In genomic region chr9:112997236-112997941, GRCh38 we compare ENCODE assay signal across 12 cellular contexts. TPM values are rescaled to one million over a fixed set of nuclear protein-coding genes. Genes with fewer than 3 reads are reported as not detected.
DNase-seq lines count a peak whose midpoint lies in the region; ATAC-seq and TF ChIP-seq lines count a peak whose summit lies in the region.
"Had no signal": no experiment of that assay in that cellular context is flagged by ENCODE, and none has a peak within 500 bp of the region (broad histone marks: within the 10 kb centered on the region; RNA-seq: fewer than 3 reads in every experiment).

No MANE protein-coding gene starts in this region.

- in situ Hi-C loops in Caki2 (cut with HindIII; ENCODE audit: low pct_unique_long_range_greater_than_20kb, low sequenced_read_pairs), result no loop called here

- peaks cover 0 to 45% of the 10 kb centered on the region in 2 experiments; a peak in 1 of 3 replicates for H3K36me3 ChIP-seq in HEK293 (ENCODE audit: control insufficient read depth in 2 of 2, insufficient read depth in 1 of 2, low read length in 2 of 2)
- H3K36me3 ChIP-seq: SJSA1 had no signal

- CTCF ChIA-PET in HEK293 (lab: Yijun Ruan, JAX), result no interaction called here

- POLR2A ChIA-PET in HEK293 (lab: Yijun Ruan, JAX), result no interaction called here

- H3K27ac ChIP-seq in HEK293 (ENCODE audit: extremely low read depth, low read depth, low read length), result no peak overlapping the region
- H3K27ac ChIP-seq: SJSA1 had no signal

- H3K4me3 ChIP-seq in HEK293 (ENCODE audit: low read depth, low read length) (no peak overlapping the region), fibroblast of mammary gland (ENCODE audit: control insufficient read depth, low read depth, low read length) (no peak overlapping the region)
- H3K4me3 ChIP-seq: SJSA1 had no signal

- no peak for ATAC-seq in GM21390 (IDR thresholded peaks at IDR 0.05; ENCODE audit: unreplicated experiment)
- ATAC-seq in left cardiac atrium, result no peak

- intact Hi-C loops in left cardiac atrium (cut with DNase I), result no loop called here

- TF ChIP-seq CTCF in HEK293 (tag by site-specific recombination; IDR thresholded peaks at IDR 0.05) (no peak), fibroblast of mammary gland (conservative IDR thresholded peaks at IDR 0.05; ENCODE audit: control insufficient read depth, insufficient read depth, low read depth, low read length) (no peak)

- no peaks in the 10 kb centered on the region for H3K4me1 ChIP-seq in HEK293 (ENCODE audit: control insufficient read depth, insufficient read depth, low read length)
- H3K4me1 ChIP-seq: SJSA1 had no signal

- no peaks in the 10 kb centered on the region for H3K9me3 ChIP-seq in HEK293 (ENCODE audit: control insufficient read depth, insufficient read depth, low read depth, low read length)

- peak; percentile 16 for DNase-seq in Caki2 (ENCODE audit: low read depth)
- peak; percentile 1 for DNase-seq in amniotic epithelial cell (ENCODE audit: low read depth)
- DNase-seq in fibroblast of mammary gland (ENCODE audit: low read depth), result peak; percentile 6
- no peak for DNase-seq in NCI-H2029 (lab: John Stamatoyannopoulos, UW)
- no peak for DNase-seq in stimulated activated CD4-positive, alpha-beta T cell treated with anti-CD3 and anti-CD28 coated beads, Interleukin-4, amount 100 ng/mL, for 1 hour
- no peak for DNase-seq in left cardiac atrium
- DNase-seq: NCI-H146, NCI-H2081 treated with DMSO at 0.1 percent for 48 hours, NCI-H510A treated with DMSO at 0.1 percent for 48 hours had no signal

TF ChIP-seq in HEK293, 187 proteins besides CTCF, POLR2A, EP300 and RAD21:
- TF ChIP-seq SETDB1 (IDR thresholded peaks at IDR 0.05; ENCODE audit: insufficient read length, low read length), result peak; percentile 100
- peak; percentile 100 for TF ChIP-seq TRIM28 (IDR thresholded peaks at IDR 0.05; ENCODE audit: borderline replicate concordance, low read length)
- no peak for TF ChIP-seq ZBTB10 (tag by site-specific recombination; IDR thresholded peaks at IDR 0.05)
- TF ChIP-seq ZNF26 (tag by site-specific recombination; IDR thresholded peaks at IDR 0.05), result no peak
- no peak for TF ChIP-seq ZNF274 (IDR thresholded peaks at IDR 0.05; ENCODE audit: low read length)
- TF ChIP-seq ZNF274 (tag by site-specific recombination; IDR thresholded peaks at IDR 0.05; ENCODE audit: borderline replicate concordance), result peak; percentile 97

RNA-seq across cellular contexts. Expression of gene ZNF883, which starts 14.6 kb away (rescaled TPM):
- not detected in 2 replicates for total RNA-seq in Caki2 (2014; rRNA removed; shearing (Covaris generic); ENCODE audit: low replicate concordance)
- total RNA-seq in left cardiac atrium, result 1 to 10 TPM; 2.8 to 6.0 TPM

RNA-seq across cellular contexts. Expression of gene ZFP37, which starts 59.1 kb away (rescaled TPM):
- not detected in 2 replicates for total RNA-seq in Caki2 (2014; rRNA removed; shearing (Covaris generic); ENCODE audit: low replicate concordance)
- 1 to 10 TPM; 2.0 to 2.4 TPM for total RNA-seq in left cardiac atrium

Comparison
In these comparisons a context has a peak if more than half of its experiments do, and no peak if none do; other contexts are left out.
1. DNase-seq: peak in Caki2 (single experiment), amniotic epithelial cell (single experiment) and fibroblast of mammary gland (single experiment); none in NCI-H2029 (single experiment), stimulated activated CD4-positive, alpha-beta T cell treated with anti-CD3 and anti-CD28 coated beads, Interleukin-4, amount 100 ng/mL, for 1 hour (single experiment) and left cardiac atrium (single experiment).